1 cellular context compared by ENCODE assay signal in genomic region chr1:11052839-11053757, GRCh38.
TF ChIP-seq lines count a peak whose summit lies in the region.

No MANE protein-coding gene starts in this region.

TF ChIP-seq in WTC11, 78 proteins besides CTCF, POLR2A, EP300 and RAD21 (continued from another document):
- TF ChIP-seq, protein P1, sequence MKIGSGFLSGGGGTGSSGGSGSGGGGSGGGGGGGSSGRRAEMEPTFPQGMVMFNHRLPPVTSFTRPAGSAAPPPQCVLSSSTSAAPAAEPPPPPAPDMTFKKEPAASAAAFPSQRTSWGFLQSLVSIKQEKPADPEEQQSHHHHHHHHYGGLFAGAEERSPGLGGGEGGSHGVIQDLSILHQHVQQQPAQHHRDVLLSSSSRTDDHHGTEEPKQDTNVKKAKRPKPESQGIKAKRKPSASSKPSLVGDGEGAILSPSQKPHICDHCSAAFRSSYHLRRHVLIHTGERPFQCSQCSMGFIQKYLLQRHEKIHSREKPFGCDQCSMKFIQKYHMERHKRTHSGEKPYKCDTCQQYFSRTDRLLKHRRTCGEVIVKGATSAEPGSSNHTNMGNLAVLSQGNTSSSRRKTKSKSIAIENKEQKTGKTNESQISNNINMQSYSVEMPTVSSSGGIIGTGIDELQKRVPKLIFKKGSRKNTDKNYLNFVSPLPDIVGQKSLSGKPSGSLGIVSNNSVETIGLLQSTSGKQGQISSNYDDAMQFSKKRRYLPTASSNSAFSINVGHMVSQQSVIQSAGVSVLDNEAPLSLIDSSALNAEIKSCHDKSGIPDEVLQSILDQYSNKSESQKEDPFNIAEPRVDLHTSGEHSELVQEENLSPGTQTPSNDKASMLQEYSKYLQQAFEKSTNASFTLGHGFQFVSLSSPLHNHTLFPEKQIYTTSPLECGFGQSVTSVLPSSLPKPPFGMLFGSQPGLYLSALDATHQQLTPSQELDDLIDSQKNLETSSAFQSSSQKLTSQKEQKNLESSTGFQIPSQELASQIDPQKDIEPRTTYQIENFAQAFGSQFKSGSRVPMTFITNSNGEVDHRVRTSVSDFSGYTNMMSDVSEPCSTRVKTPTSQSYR (CRISPR knock-in tag; IDR thresholded peaks at IDR 0.05) = no peak
- no peak for TF ChIP-seq SMAD4 (CRISPR knock-in tag; IDR thresholded peaks at IDR 0.05)
- TF ChIP-seq NFYB (CRISPR knock-in tag; conservative IDR thresholded peaks at IDR 0.05; ENCODE audit: low read depth) = peak; percentile 31; the same call in 1 of the 2 replicates
- no peak for TF ChIP-seq HMGA2 (CRISPR knock-in tag; IDR thresholded peaks at IDR 0.05)
- TF ChIP-seq FOXP1 (CRISPR knock-in tag; IDR thresholded peaks at IDR 0.05; ENCODE audit: borderline replicate concordance) = peak; percentile 90
- TF ChIP-seq NR1H2 (CRISPR knock-in tag; IDR thresholded peaks at IDR 0.05) = no peak
- TF ChIP-seq FOXP4 (CRISPR knock-in tag; IDR thresholded peaks at IDR 0.05) = 0 out of 2 replicates have a peak, but pooled peaks have one; percentile 49
